ENCODE assay signal across 10 cellular contexts in genomic region chr12:47082963-47083621, GRCh38. TPM values are rescaled to one million over a fixed set of nuclear protein-coding genes. Genes with fewer than 3 reads are reported as not detected.
A peak's percentile ranks its signal among the peaks of the same experiment; 100 is the strongest.
DNase-seq lines count a peak whose midpoint lies in the region; TF ChIP-seq lines count a peak whose summit lies in the region.
"Had no signal": no experiment of that assay in that cellular context is flagged by ENCODE, and none has a peak within 500 bp of the region (broad histone marks: within the 10 kb centered on the region; RNA-seq: fewer than 3 reads in every experiment).

No MANE protein-coding gene starts in this region.

- peak overlapping the region; percentile 29 for H4K8ac ChIP-seq in trophoblast cell (ENCODE audit: low read depth, low read length)

- TF ChIP-seq POLR2A in thyroid gland (IDR thresholded peaks at IDR 0.05) = no peak

- peaks cover 67% of the 10 kb centered on the region for H3K4me1 Mint-ChIP-seq in activated T-helper 2 cell treated with anti-CD3 and anti-CD28 coated beads, Interferon-gamma antibody, Interleukin-2, Interleukin-4, amounts not matched to agents 10 μg/mL and 5 μg/mL and 100 μg/mL, durations not matched to agents 14 hours and 24 hours and 36 hours (ENCODE audit: low read depth)

- no peak overlapping the region for H4K12ac ChIP-seq in trophoblast cell (ENCODE audit: low read depth, low read length)

- peaks cover 0 to under 1% of the 10 kb centered on the region in 2 experiments for H3K36me3 ChIP-seq in trophoblast cell (ENCODE audit: control insufficient read depth in 1 of 2, insufficient read depth in 2 of 2, low read length in 2 of 2)
- no peaks in the 10 kb centered on the region for H3K36me3 ChIP-seq in thyroid gland
- H3K36me3 ChIP-seq: BLaER1 had no signal

- H3K27me3 ChIP-seq in trophoblast cell (ENCODE audit: insufficient read depth, low read length) (no peaks in the 10 kb centered on the region), thyroid gland (no peaks in the 10 kb centered on the region)

- peaks cover 4% of the 10 kb centered on the region for H3K79me2 ChIP-seq in trophoblast cell (ENCODE audit: control insufficient read depth, insufficient read depth, low read length, poor library complexity)

- H2BK12ac ChIP-seq in trophoblast cell (ENCODE audit: low read length) = peak overlapping the region; percentile 91

- no peak overlapping the region for H3K4me2 ChIP-seq in trophoblast cell (ENCODE audit: low read length)
- H3K4me2 ChIP-seq: BLaER1 had no signal

- WGBS in trophoblast cell (ENCODE audit: extremely low coverage, insufficient coverage, insufficient read length) = no CpG with 5 or more reads among the region's 5 CpGs
- WGBS in thyroid gland, 2 donors = 75 to 81% methylated on average over 5 of the region's 5 CpGs

- no peak overlapping the region for H3K18ac ChIP-seq in trophoblast cell (ENCODE audit: low read length)

- peaks cover 25% of the 10 kb centered on the region for H3K36me3 Mint-ChIP-seq in activated T-helper 2 cell treated with anti-CD3 and anti-CD28 coated beads, Interferon-gamma antibody, Interleukin-2, Interleukin-4, amounts not matched to agents 10 μg/mL and 5 μg/mL and 100 μg/mL, durations not matched to agents 14 hours and 24 hours and 36 hours (ENCODE audit: low read depth)

- intact Hi-C loops in activated T-helper 2 cell treated with anti-CD3 and anti-CD28 coated beads, Interferon-gamma antibody, Interleukin-2, Interleukin-4, amounts not matched to agents 10 μg/mL and 5 μg/mL and 100 μg/mL, durations not matched to agents 14 hours and 24 hours and 36 hours (cut with micrococcal nuclease) = loop anchor here (5.0 kb wide), 3 partner anchors 64 to 624 kb away; partner anchors contain the start of gene RPAP3
- intact Hi-C loops in thyroid gland (cut with DNase I) = no loop called here

- H3K4me3 ChIP-seq in trophoblast cell (ENCODE audit: low read depth, low read length) (no peak overlapping the region), thyroid gland (replicated peaks in 1 of 3) (no peak overlapping the region)
- H3K4me3 ChIP-seq: BLaER1 had no signal

- peak overlapping the region; percentile 9 for H3K4ac ChIP-seq in trophoblast cell (ENCODE audit: low read depth, low read length)

- no peak overlapping the region for H3K4me3 Mint-ChIP-seq in activated T-helper 2 cell treated with anti-CD3 and anti-CD28 coated beads, Interferon-gamma antibody, Interleukin-2, Interleukin-4, amounts not matched to agents 10 μg/mL and 5 μg/mL and 100 μg/mL, durations not matched to agents 14 hours and 24 hours and 36 hours (ENCODE audit: low read depth)

- peak overlapping the region; percentile 81 for H2BK5ac ChIP-seq in trophoblast cell (ENCODE audit: low read depth, low read length, poor library complexity)

- no peak overlapping the region for H3K27ac Mint-ChIP-seq in activated T-helper 2 cell treated with anti-CD3 and anti-CD28 coated beads, Interferon-gamma antibody, Interleukin-2, Interleukin-4, amounts not matched to agents 10 μg/mL and 5 μg/mL and 100 μg/mL, durations not matched to agents 14 hours and 24 hours and 36 hours

- H2BK120ac ChIP-seq in trophoblast cell (ENCODE audit: insufficient read depth, low read length, poor library complexity) = peak overlapping the region; percentile 56

- no peak for TF ChIP-seq CTCF in thyroid gland (IDR thresholded peaks at IDR 0.05)

- no peak overlapping the region for H4K91ac ChIP-seq in trophoblast cell (ENCODE audit: low read depth, low read length)

- no peaks in the 10 kb centered on the region for H3K27me3 Mint-ChIP-seq in activated T-helper 2 cell treated with anti-CD3 and anti-CD28 coated beads, Interferon-gamma antibody, Interleukin-2, Interleukin-4, amounts not matched to agents 10 μg/mL and 5 μg/mL and 100 μg/mL, durations not matched to agents 14 hours and 24 hours and 36 hours (ENCODE audit: low read depth)

- DNase-seq in NCI-H146 (lab: John Stamatoyannopoulos, UW) = peak; percentile 35
- no peak for DNase-seq in NCI-H146 treated with DMSO at 0.1 percent for 48 hours (lab: John Stamatoyannopoulos, UW; ENCODE audit: unreplicated experiment)
- peak; percentile 95 for DNase-seq in NCI-H226
- peak; percentile 85 for DNase-seq in cerebellar cortex (ENCODE audit: low spot score)
- DNase-seq in trophoblast cell = peak; percentile 69 to 97
- no peak for DNase-seq in activated T-helper 2 cell treated with anti-CD3 and anti-CD28 coated beads, Interferon-gamma antibody, Interleukin-2, Interleukin-4, amounts not matched to agents 10 μg/mL and 5 μg/mL and 100 μg/mL, durations not matched to agents 14 hours and 24 hours and 36 hours (ENCODE audit: low spot score)
- no peak for DNase-seq in thyroid gland
- no peak for DNase-seq in COLO668 (lab: John Stamatoyannopoulos, UW; ENCODE audit: unreplicated experiment)
- DNase-seq: left colon had no signal

- no peak overlapping the region for H3K27ac ChIP-seq in trophoblast cell (ENCODE audit: low read depth, low read length)
- H3K27ac ChIP-seq in thyroid gland = no peak overlapping the region
- H3K27ac ChIP-seq: BLaER1 had no signal

- no peaks in the 10 kb centered on the region for H3K9me3 ChIP-seq in trophoblast cell (ENCODE audit: insufficient read depth, low read depth, low read length)
- no peaks in the 10 kb centered on the region for H3K9me3 ChIP-seq in thyroid gland
- H3K9me3 ChIP-seq: BLaER1 had no signal

- H2AFZ ChIP-seq in trophoblast cell (ENCODE audit: insufficient read depth, low read length, poor library complexity) = no peak overlapping the region

- H3K14ac ChIP-seq in trophoblast cell (ENCODE audit: low read length) = peak overlapping the region; percentile 42

- H3K79me1 ChIP-seq in trophoblast cell (ENCODE audit: low read length) = peaks cover 26% of the 10 kb centered on the region

- H3K9ac ChIP-seq in trophoblast cell (ENCODE audit: low read length) = no peak overlapping the region
- H3K9ac ChIP-seq: BLaER1 had no signal

- peak overlapping the region; percentile 35 for H2AK5ac ChIP-seq in trophoblast cell (ENCODE audit: low read length)

- H3K9me3 Mint-ChIP-seq in activated T-helper 2 cell treated with anti-CD3 and anti-CD28 coated beads, Interferon-gamma antibody, Interleukin-2, Interleukin-4, amounts not matched to agents 10 μg/mL and 5 μg/mL and 100 μg/mL, durations not matched to agents 14 hours and 24 hours and 36 hours = no peaks in the 10 kb centered on the region

- H3K23ac ChIP-seq in trophoblast cell (ENCODE audit: low read length) = no peak overlapping the region

- H3K4me1 ChIP-seq in trophoblast cell (ENCODE audit: control insufficient read depth in 1 of 2, insufficient read depth in 2 of 2, low read length in 2 of 2) = peaks cover 12 to 13% of the 10 kb centered on the region in 2 experiments
- peaks cover 0 to 11% of the 10 kb centered on the region in 2 donors for H3K4me1 ChIP-seq in thyroid gland

RNA-seq across cellular contexts. Expression of gene AMIGO2, which starts 3.3 kb away (rescaled TPM):
- 8.3 TPM in 2 replicates for polyA plus RNA-seq in trophoblast cell (2013)
- 10.7 and 11.1 TPM in 2 replicates for total RNA-seq in activated T-helper 2 cell treated with anti-CD3 and anti-CD28 coated beads, Interferon-gamma antibody, Interleukin-2, Interleukin-4, amounts not matched to agents 10 μg/mL and 5 μg/mL and 100 μg/mL, durations not matched to agents 14 hours and 24 hours and 36 hours
- 1 to 10 TPM; 2.5 to 4.8 (median 3.0) TPM for total RNA-seq in thyroid gland

RNA-seq across cellular contexts. Expression of gene PCED1B, which starts 3.7 kb away (rescaled TPM):
- 2.5 and 2.6 TPM in 2 replicates for polyA plus RNA-seq in trophoblast cell (2013)
- 49.9 and 50.4 TPM in 2 replicates for total RNA-seq in activated T-helper 2 cell treated with anti-CD3 and anti-CD28 coated beads, Interferon-gamma antibody, Interleukin-2, Interleukin-4, amounts not matched to agents 10 μg/mL and 5 μg/mL and 100 μg/mL, durations not matched to agents 14 hours and 24 hours and 36 hours
- total RNA-seq in thyroid gland = 1 to 10 TPM; 1.0 to 1.5 (median 1.2) TPM

Comparison
In these comparisons a context has a peak if more than half of its experiments do, and no peak if none do; other contexts are left out.
1. DNase-seq: peak in NCI-H146 (single experiment), NCI-H226 (single experiment), cerebellar cortex (single experiment) and trophoblast cell (2 of 2); none in NCI-H146 treated with DMSO at 0.1 percent for 48 hours (single experiment), activated T-helper 2 cell treated with anti-CD3 and anti-CD28 coated beads, Interferon-gamma antibody, Interleukin-2, Interleukin-4, amounts not matched to agents 10 μg/mL and 5 μg/mL and 100 μg/mL, durations not matched to agents 14 hours and 24 hours and 36 hours (single experiment), thyroid gland (0 of 2) and COLO668 (single experiment).
2. RNA of gene PCED1B, which starts 3.7 kb away (total RNA-seq): 49.9 to 50.4 TPM in activated T-helper 2 cell treated with anti-CD3 and anti-CD28 coated beads, Interferon-gamma antibody, Interleukin-2, Interleukin-4, amounts not matched to agents 10 μg/mL and 5 μg/mL and 100 μg/mL, durations not matched to agents 14 hours and 24 hours and 36 hours; 1.0 to 1.5 TPM in thyroid gland; every median in the first group is over 10 times any median in the second.